ENCODE assay signal across 8 cellular contexts in the genomic region with DNA sequence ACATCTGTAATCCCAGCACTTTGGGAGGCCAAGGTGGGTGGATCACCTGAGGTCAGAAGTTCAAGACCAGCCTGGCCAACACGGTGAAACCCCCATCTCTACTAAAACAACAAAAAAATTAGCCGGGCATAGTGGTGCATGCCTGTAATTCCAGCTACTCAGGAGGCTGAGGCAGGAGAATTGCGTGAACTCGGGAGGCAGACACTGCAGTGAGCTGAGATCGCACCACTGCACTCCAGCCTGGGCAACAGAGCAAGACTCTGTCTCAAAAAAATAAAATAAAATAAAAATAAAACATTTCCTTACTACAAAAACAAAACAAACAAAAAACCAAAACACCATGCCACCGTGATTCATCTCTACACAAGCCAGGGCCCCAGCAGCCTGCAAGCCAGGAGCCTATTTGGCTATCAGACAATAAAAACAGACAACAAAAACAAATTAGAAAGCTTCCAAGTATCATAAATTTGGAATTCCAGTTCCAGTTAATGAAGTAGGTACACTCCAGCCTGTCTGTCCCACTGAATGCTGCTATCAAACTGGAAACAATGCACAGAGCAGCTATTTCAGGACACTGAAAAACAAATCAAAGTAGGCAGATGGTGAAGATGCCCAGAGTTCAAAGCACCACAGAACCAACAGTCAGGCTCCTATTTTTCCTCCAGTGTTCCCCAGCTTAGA. TPM values are rescaled to one million over a fixed set of nuclear protein-coding genes. Genes with fewer than 3 reads are reported as not detected.
A peak's percentile ranks its signal among the peaks of the same experiment; 100 is the strongest.
DNase-seq lines count a peak whose midpoint lies in the region; ATAC-seq, FAIRE-seq and TF ChIP-seq lines count a peak whose summit lies in the region.
"Not testable (repeated sequence)": the region's sequence is repeated elsewhere in the genome, so short reads cannot be mapped to it uniquely, and the experiment has no call there.

No MANE protein-coding gene starts in this region.

- H3K27ac ChIP-seq in A549 (peak overlapping the region; percentile 72 to 86), GM23338 (ENCODE audit: low read depth) (0 out of 2 replicates have a peak overlapping the region, but pooled peaks have one; percentile 27), mammary epithelial cell (ENCODE audit: insufficient read depth, low read depth, low read length) (peak overlapping the region; percentile 74), kidney (ENCODE audit: low read depth in 2 of 2, low read length in 2 of 2) (peak overlapping the region; percentile 39 to 73), stomach smooth muscle (ENCODE audit: low read length) (peak overlapping the region; percentile 58)

- CTCF ChIA-PET in A549 (lab: Yijun Ruan, JAX): interaction anchor here (0.8 to 9.7 kb wide), 26 partner anchors 9 to 256 kb away, joined by 3 to 74 read pairs (median 8); a partner anchor contains a TSS
- CTCF ChIA-PET in mammary epithelial cell (lab: Charles Lee; ENCODE audit: low non-redundant PET): not testable (repeated sequence)

- not testable (repeated sequence) for H3K27me3 ChIP-seq in GM23338 (ENCODE audit: insufficient read depth); mammary epithelial cell (ENCODE audit: insufficient read depth, low read length); stomach smooth muscle (ENCODE audit: control insufficient read depth in 1 of 2, insufficient read depth in 2 of 2, low read length in 2 of 2)

- not testable (repeated sequence) for TF ChIP-seq RAD21 in A549 (conservative IDR thresholded peaks at IDR 0.05 in 1 of 2, IDR thresholded peaks at IDR 0.05 in 1 of 2)

- DNase-seq in A549 (ENCODE audit: low read depth in 1 of 2, low spot score in 1 of 2); GM23338 (ENCODE audit: low spot score); mammary epithelial cell; kidney: not testable (repeated sequence)
- DNase-seq in fibroblast of mammary gland (ENCODE audit: low read depth) (peak; percentile 71), pons (ENCODE audit: low spot score) (peak; percentile 77)

- BruUV-seq in mammary epithelial cell (replicated peaks; lab: Mats Ljungman, UMichigan): not testable (repeated sequence)

- H3K9me3 Mint-ChIP-seq in GM23338: not testable (repeated sequence)

- H3K4me1 Mint-ChIP-seq in GM23338: peaks cover 17% of the 10 kb centered on the region

- H3K9me2 ChIP-seq in GM23338 (ENCODE audit: insufficient read depth): not testable (repeated sequence)

- H4K20me1 ChIP-seq in GM23338 (replicated peaks; ENCODE audit: insufficient read depth); mammary epithelial cell (ENCODE audit: insufficient read depth, low read length): not testable (repeated sequence)

- not testable (repeated sequence) for H2AFZ ChIP-seq in GM23338; mammary epithelial cell (ENCODE audit: low read depth, low read length)

- H3F3A ChIP-seq in GM23338 (replicated peaks; ENCODE audit: low read depth): not testable (repeated sequence)

- not testable (repeated sequence) for FAIRE-seq in A549 (lab: Jason Lieb, UNC); kidney (lab: Jason Lieb, UNC)

- H3K9ac ChIP-seq in mammary epithelial cell (ENCODE audit: insufficient read depth, low read length): peak overlapping the region; percentile 43
- H3K9ac ChIP-seq in kidney (ENCODE audit: low read length in 2 of 2): peak overlapping the region in 1 of 2 donors; percentile 30
- peak overlapping the region in 1 of 2 donors; percentile 21 for H3K9ac ChIP-seq in stomach smooth muscle (ENCODE audit: low read length in 2 of 2)

- not testable (repeated sequence) for H3K27me3 Mint-ChIP-seq in GM23338 (ENCODE audit: insufficient read depth, low read depth, poor library complexity)

- 47% methylated on average over 6 of the region's 6 CpGs for WGBS in A549 (ENCODE audit: missing lambda C conversion rate)
- WGBS in mammary epithelial cell (ENCODE audit: low coverage, missing lambda C conversion rate): 39% methylated on average over 6 of the region's 6 CpGs

- H3K4me1 ChIP-seq in A549: peaks cover 30% of the 10 kb centered on the region
- not testable (repeated sequence) for H3K4me1 ChIP-seq in GM23338 (ENCODE audit: insufficient read depth)
- peaks cover 35% of the 10 kb centered on the region for H3K4me1 ChIP-seq in mammary epithelial cell (ENCODE audit: insufficient read depth, low read length)
- peaks cover 10 to 23% of the 10 kb centered on the region in 2 donors for H3K4me1 ChIP-seq in kidney (ENCODE audit: control insufficient read depth in 1 of 2, insufficient read depth in 1 of 2, low read depth in 1 of 2, low read length in 2 of 2)
- H3K4me1 ChIP-seq in stomach smooth muscle (ENCODE audit: control insufficient read depth, insufficient read depth, low read length): peaks cover 21% of the 10 kb centered on the region

- not testable (repeated sequence) for H3K36me3 Mint-ChIP-seq in GM23338 (ENCODE audit: low read depth)

- not testable (repeated sequence) for H3K4me3 ChIP-seq in A549; GM23338; mammary epithelial cell (replicated peaks in 1 of 3; ENCODE audit: insufficient read depth in 1 of 3, low read depth in 2 of 3, low read length in 3 of 3); fibroblast of mammary gland (ENCODE audit: control insufficient read depth, low read depth, low read length); kidney (ENCODE audit: low read length in 2 of 2); stomach smooth muscle (ENCODE audit: low read length in 2 of 2)

- not testable (repeated sequence) for TF ChIP-seq POLR2A in A549 (IDR thresholded peaks at IDR 0.05; ENCODE audit: low read length)

- peak overlapping the region; percentile 26; the same call in 1 of the 2 replicates for H3K27ac Mint-ChIP-seq in GM23338

- H3K4me2 ChIP-seq in A549: peak overlapping the region; percentile 72
- not testable (repeated sequence) for H3K4me2 ChIP-seq in GM23338
- peak overlapping the region; percentile 62 for H3K4me2 ChIP-seq in mammary epithelial cell (ENCODE audit: insufficient read depth, low read depth, low read length)

- not testable (repeated sequence) for H3K4me3 Mint-ChIP-seq in GM23338

- not testable (repeated sequence) for TF ChIP-seq CTCF in A549 (IDR thresholded peaks at IDR 0.05); GM23338 (conservative IDR thresholded peaks at IDR 0.05; ENCODE audit: low read depth in 2 of 2); mammary epithelial cell (conservative IDR thresholded peaks at IDR 0.05 in 1 of 2, IDR thresholded peaks at IDR 0.05 in 1 of 2; ENCODE audit: extremely low read depth in 1 of 2, insufficient read depth in 1 of 2, low read depth in 1 of 2, low read length in 2 of 2); fibroblast of mammary gland (conservative IDR thresholded peaks at IDR 0.05; ENCODE audit: control insufficient read depth, insufficient read depth, low read depth, low read length); kidney (IDR thresholded peaks at IDR 0.05; ENCODE audit: borderline replicate concordance, extremely low read depth, insufficient read depth)

- POLR2A ChIA-PET in A549 (lab: Yijun Ruan, JAX): interaction anchor here (0.8 to 1.3 kb wide), 3 partner anchors 58 to 206 kb away, joined by 3 to 5 read pairs (median 4); a partner anchor contains a TSS

- H3K79me2 ChIP-seq in GM23338 (replicated peaks; ENCODE audit: insufficient read depth) (peaks cover 40% of the 10 kb centered on the region), mammary epithelial cell (ENCODE audit: insufficient read depth, low read length) (peaks cover 54% of the 10 kb centered on the region)

- H3K36me3 ChIP-seq in GM23338 (ENCODE audit: insufficient read depth); mammary epithelial cell (ENCODE audit: insufficient read depth, low read length); kidney (ENCODE audit: control insufficient read depth in 1 of 2, insufficient read depth in 2 of 2, low read length in 2 of 2); stomach smooth muscle (ENCODE audit: control insufficient read depth in 2 of 2, insufficient read depth in 2 of 2, low read length in 2 of 2): not testable (repeated sequence)

- intact Hi-C loops in mammary epithelial cell (cut with micrococcal nuclease): loop anchor here (1.0 to 5.0 kb wide), 7 partner anchors 19 to 255 kb away; a partner anchor contains a TSS
- intact Hi-C loops in kidney (cut with DNase I): not testable (repeated sequence)

- in situ Hi-C loops in mammary epithelial cell (cut with MboI; ENCODE audit: low sequenced_read_pairs in 2 of 2): not testable (repeated sequence)

- not testable (repeated sequence) for H3K9me3 ChIP-seq in A549; mammary epithelial cell (replicated peaks; ENCODE audit: insufficient read depth, low read length); kidney (ENCODE audit: control insufficient read depth in 1 of 2, low read length in 2 of 2); stomach smooth muscle (ENCODE audit: control insufficient read depth in 2 of 2, low read length in 2 of 2)

- not testable (repeated sequence) for TF ChIP-seq EP300 in A549 (IDR thresholded peaks at IDR 0.05)

- ATAC-seq in A549 (peak; percentile 1 to 28; a peak in 3 of 6 replicates), SK-N-SH treated with all-trans-retinoic acid at 6 μM for 48 hours (peak; percentile 40)
- ATAC-seq in GM23338: not testable (repeated sequence)

- dilution Hi-C loops in mammary epithelial cell (cut with HindIII; ENCODE audit: low sequenced_read_pairs): loop anchor here (5.0 kb wide), 1 partner anchor 75 kb away; no protein-coding TSS in a partner anchor

RNA-seq across cellular contexts. Expression of a gene that starts 34.7 kb away (rescaled TPM):
- polyA plus RNA-seq in A549 (2011; rRNA removed) (58.6 and 61.6 TPM in 2 replicates), A549 (2017; fragmentation: RNase III; extraction: RNeasy Plus Mini Kit Qiagen cat#74134 plus additional on column Dnase treatment) (22.9 to 25.9 TPM (median 24.8 TPM) in 3 replicates), GM23338 (2016; fragmentation: Nextera tagmentation; extraction: Ambion mirVana) (14.1 and 14.4 TPM in 2 replicates), mammary epithelial cell (17.0 TPM), kidney (ENCODE audit: insufficient read depth, low read depth, low replicate concordance) (43.2 TPM)
- 18.3 and 23.1 TPM in 2 replicates for polyA plus RNA-seq in A549 (2012; cell fraction: cytosol; rRNA removed)
- 18.4 and 26.4 TPM in 2 replicates for polyA plus RNA-seq in A549 (2012; cell fraction: nucleus; rRNA removed)
- 75.1 and 83.9 TPM in 2 replicates for polyA minus RNA-seq in A549 (2011; rRNA and poly(A)+ RNA removed)
- total RNA-seq in GM23338 (2014; rRNA removed; shearing (Covaris generic)): 54.1 and 77.0 TPM in 2 replicates
- total RNA-seq in mammary epithelial cell (10 to 100 TPM; 24.0 to 81.7 TPM), kidney (82.2 TPM)
- polyA minus RNA-seq in mammary epithelial cell: 61.0 TPM

RNA-seq across cellular contexts. Expression of a gene that starts 57.3 kb away (rescaled TPM):
- polyA plus RNA-seq in A549 (2011; rRNA removed): 33.9 and 36.1 TPM in 2 replicates
- 56.7 and 77.4 TPM in 2 replicates for polyA plus RNA-seq in A549 (2012; cell fraction: cytosol; rRNA removed)
- polyA plus RNA-seq in A549 (2012; cell fraction: nucleus; rRNA removed): 64.2 and 71.5 TPM in 2 replicates
- polyA plus RNA-seq in A549 (2017; fragmentation: RNase III; extraction: RNeasy Plus Mini Kit Qiagen cat#74134 plus additional on column Dnase treatment): 36.0 to 45.9 TPM (median 37.2 TPM) in 3 replicates
- 44.8 and 46.3 TPM in 2 replicates for polyA minus RNA-seq in A549 (2011; rRNA and poly(A)+ RNA removed)
- 16.4 and 20.0 TPM in 2 replicates for total RNA-seq in GM23338 (2014; rRNA removed; shearing (Covaris generic))
- polyA plus RNA-seq in GM23338 (2016; fragmentation: Nextera tagmentation; extraction: Ambion mirVana): 16.6 and 17.5 TPM in 2 replicates
- 10 to 100 TPM; 18.8 to 40.7 TPM for total RNA-seq in mammary epithelial cell
- 23.8 TPM for polyA plus RNA-seq in mammary epithelial cell
- 20.4 TPM for polyA minus RNA-seq in mammary epithelial cell
- 22.9 TPM for total RNA-seq in kidney
- 13.8 TPM for polyA plus RNA-seq in kidney (ENCODE audit: insufficient read depth, low read depth, low replicate concordance)

Comparison
In these comparisons a context has a peak if more than half of its experiments do, and no peak if none do; other contexts are left out.
1. H3K27ac ChIP-seq: peak in every context shown above with its lines; median percentile 79 in A549; 74 in mammary epithelial cell; 58 in stomach smooth muscle; 56 in kidney; 27 in GM23338.